In genomic region chr12:50084409-50084774, GRCh38 we compare ENCODE assay signal across 7 cellular contexts. TPM values are rescaled to one million over a fixed set of nuclear protein-coding genes. Genes with fewer than 3 reads are reported as not detected.
DNase-seq lines count a peak whose midpoint lies in the region; ATAC-seq and TF ChIP-seq lines count a peak whose summit lies in the region.
"Not testable (repeated sequence)": the region's sequence is repeated elsewhere in the genome, so short reads cannot be mapped to it uniquely, and the experiment has no call there.
"Had no signal": no experiment of that assay in that cellular context is flagged by ENCODE, and none has a peak within 500 bp of the region (broad histone marks: within the 10 kb centered on the region; RNA-seq: fewer than 3 reads in every experiment).

No MANE protein-coding gene starts in this region.

- CTCF ChIA-PET in activated CD8-positive, alpha-beta T cell treated with anti-CD3 and anti-CD28 coated beads for 36 hours (lab: Charles Lee) = interaction anchor here (0.7 to 6.8 kb wide), 18 partner anchors 9 to 230 kb away, joined by 3 to 60 read pairs (median 4); partner anchors contain the start of genes CERS5, COX14 and LIMA1

- POLR2A ChIA-PET in activated CD8-positive, alpha-beta T cell treated with anti-CD3 and anti-CD28 coated beads for 36 hours (lab: Charles Lee) = interaction anchor here (0.6 to 4.0 kb wide), 10 partner anchors 12 to 83 kb away, joined by 3 to 26 read pairs (median 4); partner anchors contain the start of genes CERS5, COX14 and GPD1

- peak overlapping the region; percentile 88 for H3K27ac ChIP-seq in 22Rv1
- H3K27ac ChIP-seq in HUES6 (ENCODE audit: low read depth, low read length) = not testable (repeated sequence)
- H3K27ac ChIP-seq in duodenal mucosa (ENCODE audit: low read depth, low read length) = peak overlapping the region; percentile 65
- H3K27ac ChIP-seq in psoas muscle = peak overlapping the region; percentile 94

- not testable (repeated sequence) for H3K36me3 Mint-ChIP-seq in activated CD8-positive, alpha-beta T cell treated with anti-CD3 and anti-CD28 coated beads for 36 hours (ENCODE audit: low read depth)

- H3K27me3 ChIP-seq in HUES6 (ENCODE audit: control insufficient read depth, insufficient read depth, low read length) = peaks cover 33% of the 10 kb centered on the region
- not testable (repeated sequence) for H3K27me3 ChIP-seq in duodenal mucosa (ENCODE audit: control insufficient read depth in 1 of 2, insufficient read depth in 2 of 2, low read length in 2 of 2); kidney epithelial cell (ENCODE audit: control insufficient read depth, insufficient read depth, low read length); psoas muscle (ENCODE audit: insufficient read depth in 3 of 3, low read length in 2 of 3)

- peaks cover 31% of the 10 kb centered on the region for H3K36me3 ChIP-seq in HUES6 (ENCODE audit: control insufficient read depth, insufficient read depth, low read length)
- H3K36me3 ChIP-seq in duodenal mucosa (ENCODE audit: control insufficient read depth in 1 of 2, insufficient read depth in 2 of 2, low read length in 2 of 2) = peaks cover 13 to 26% of the 10 kb centered on the region in 2 donors
- not testable (repeated sequence) for H3K36me3 ChIP-seq in kidney epithelial cell (ENCODE audit: control insufficient read depth, insufficient read depth, low read length)
- peaks cover 4 to 29% of the 10 kb centered on the region in 2 donors for H3K36me3 ChIP-seq in psoas muscle (ENCODE audit: insufficient read depth in 1 of 2, low read depth in 1 of 2)

- peak overlapping the region; percentile 93 for H3K27ac Mint-ChIP-seq in activated CD8-positive, alpha-beta T cell treated with anti-CD3 and anti-CD28 coated beads for 36 hours

- peak overlapping the region; percentile 70 for H3K4me3 ChIP-seq in HUES6 (ENCODE audit: low read depth, low read length)
- H3K4me3 ChIP-seq in duodenal mucosa (ENCODE audit: low read depth in 1 of 2, low read length in 2 of 2) = peak overlapping the region; percentile 77 to 93
- peak overlapping the region; percentile 53 for H3K4me3 ChIP-seq in kidney epithelial cell (ENCODE audit: low read depth, low read length)
- H3K4me3 ChIP-seq in psoas muscle = peak overlapping the region; percentile 86

- peaks cover 44% of the 10 kb centered on the region for H3K4me1 Mint-ChIP-seq in activated CD8-positive, alpha-beta T cell treated with anti-CD3 and anti-CD28 coated beads for 36 hours (ENCODE audit: low read depth)

- not testable (repeated sequence) for ATAC-seq in activated CD8-positive, alpha-beta T cell treated with anti-CD3 and anti-CD28 coated beads for 36 hours; psoas muscle

- H3K9ac ChIP-seq in HUES6 (ENCODE audit: low read length) (peak overlapping the region; percentile 72), duodenal mucosa (ENCODE audit: low read depth in 1 of 2, low read length in 2 of 2) (peak overlapping the region; percentile 48 to 89)

- H3K4me1 ChIP-seq in HUES6 (ENCODE audit: control insufficient read depth, insufficient read depth, low read length) = not testable (repeated sequence)
- peaks cover 23 to 32% of the 10 kb centered on the region in 2 donors for H3K4me1 ChIP-seq in duodenal mucosa (ENCODE audit: control insufficient read depth in 1 of 2, insufficient read depth in 2 of 2, low read length in 2 of 2)
- H3K4me1 ChIP-seq in psoas muscle = peaks cover 14% of the 10 kb centered on the region

- not testable (repeated sequence) for H3K9me3 Mint-ChIP-seq in activated CD8-positive, alpha-beta T cell treated with anti-CD3 and anti-CD28 coated beads for 36 hours

- WGBS in psoas muscle, 3 donors = 36 to 38% (median 37%) methylated on average over 7 of the region's 7 CpGs

- not testable (repeated sequence) for H3K9me3 ChIP-seq in HUES6 (ENCODE audit: control insufficient read depth, insufficient read depth, low read depth, low read length); duodenal mucosa (ENCODE audit: control insufficient read depth in 1 of 2, low read length in 2 of 2); psoas muscle

- intact Hi-C loops in activated CD8-positive, alpha-beta T cell treated with anti-CD3 and anti-CD28 coated beads for 36 hours (cut with micrococcal nuclease); psoas muscle (cut with DNase I): not testable (repeated sequence)

- TF ChIP-seq CTCF in 22Rv1 (IDR thresholded peaks at IDR 0.05); activated CD8-positive, alpha-beta T cell treated with anti-CD3 and anti-CD28 coated beads for 36 hours (IDR thresholded peaks at IDR 0.05); kidney epithelial cell (IDR thresholded peaks at IDR 0.05; ENCODE audit: insufficient read depth, low read length, poor library complexity, severe bottlenecking); psoas muscle (IDR thresholded peaks at IDR 0.05): not testable (repeated sequence)

- DNase-seq in activated CD8-positive, alpha-beta T cell treated with anti-CD3 and anti-CD28 coated beads for 36 hours; kidney epithelial cell (ENCODE audit: low read depth); psoas muscle: not testable (repeated sequence)

- peak overlapping the region; percentile 90 for H3K4me3 Mint-ChIP-seq in activated CD8-positive, alpha-beta T cell treated with anti-CD3 and anti-CD28 coated beads for 36 hours

- H3K27me3 Mint-ChIP-seq in activated CD8-positive, alpha-beta T cell treated with anti-CD3 and anti-CD28 coated beads for 36 hours = not testable (repeated sequence)

RNA-seq across cellular contexts. Expression of gene SMARCD1, which starts 0.8 kb away (rescaled TPM):
- total RNA-seq in activated CD8-positive, alpha-beta T cell treated with anti-CD3 and anti-CD28 coated beads for 36 hours = 10 to 100 TPM; 47.3 to 55.1 TPM
- total RNA-seq in kidney epithelial cell (133 and 165 TPM in 2 replicates), psoas muscle (10 to 100 TPM; 14.2 to 21.1 (median 17.9) TPM)
- 10 to 100 TPM; 11.7 to 20.4 (median 12.3) TPM for polyA plus RNA-seq in psoas muscle

RNA-seq across cellular contexts. Expression of gene GPD1, which starts 19.4 kb away (rescaled TPM):
- under 1 TPM; 0.16 to 0.20 TPM for total RNA-seq in activated CD8-positive, alpha-beta T cell treated with anti-CD3 and anti-CD28 coated beads for 36 hours
- total RNA-seq in kidney epithelial cell = 0.04 and 0.14 TPM in 2 replicates
- 100 to 1,000 TPM in 3 of 4 donors, 10 to 100 TPM in 1; 92.0 to 221 (median 148) TPM for total RNA-seq in psoas muscle
- 100 to 1,000 TPM in 1 of 3 donors, 10 to 100 TPM in 2; 17.4 to 120 (median 66.0) TPM for polyA plus RNA-seq in psoas muscle

RNA-seq across cellular contexts. Expression of gene ASIC1, which starts 27.0 kb away (rescaled TPM):
- 10 to 100 TPM; 14.3 to 17.3 TPM for total RNA-seq in activated CD8-positive, alpha-beta T cell treated with anti-CD3 and anti-CD28 coated beads for 36 hours
- total RNA-seq in kidney epithelial cell (0.75 and 3.6 TPM in 2 replicates), psoas muscle (under 1 TPM; 0.32 to 0.82 (median 0.60) TPM)
- polyA plus RNA-seq in psoas muscle = under 1 TPM; 0.20 to 0.29 (median 0.25) TPM
- total RNA-seq: lung microvascular endothelial cell had no signal

RNA-seq across cellular contexts. Expression of gene COX14, which starts 27.6 kb away (rescaled TPM):
- total RNA-seq in activated CD8-positive, alpha-beta T cell treated with anti-CD3 and anti-CD28 coated beads for 36 hours = 10 to 100 TPM; 43.1 to 51.0 TPM
- total RNA-seq in kidney epithelial cell = 35.5 and 53.7 TPM in 2 replicates
- 100 to 1,000 TPM; 101 to 141 (median 115) TPM for total RNA-seq in psoas muscle
- 100 to 1,000 TPM; 132 to 173 (median 132) TPM for polyA plus RNA-seq in psoas muscle

RNA-seq across cellular contexts. Expression of gene RACGAP1, which starts 59.1 kb away (rescaled TPM):
- 100 to 1,000 TPM; 113 to 117 TPM for total RNA-seq in activated CD8-positive, alpha-beta T cell treated with anti-CD3 and anti-CD28 coated beads for 36 hours
- total RNA-seq in kidney epithelial cell = 12.1 and 12.3 TPM in 2 replicates
- 1 to 10 TPM; 4.6 to 6.1 (median 5.2) TPM for total RNA-seq in psoas muscle
- 10 to 100 TPM in 1 of 3 donors, 1 to 10 TPM in 2; 3.4 to 15.3 (median 5.5) TPM for polyA plus RNA-seq in psoas muscle

Comparison
In these comparisons a context has a peak if more than half of its experiments do, and no peak if none do; other contexts are left out.
1. RNA of gene GPD1, which starts 19.4 kb away (total RNA-seq): 92.0 to 221 TPM in psoas muscle; 0.16 to 0.20 TPM in activated CD8-positive, alpha-beta T cell treated with anti-CD3 and anti-CD28 coated beads for 36 hours and 0.04 to 0.14 TPM in kidney epithelial cell; every median in the first group is over 10 times any median in the second.
2. Peak in every context shown above with its lines, with median percentiles within 50 percentile points of each other: H3K4me3 ChIP-seq.